17 cellular contexts compared by ENCODE assay signal in the genomic region with DNA sequence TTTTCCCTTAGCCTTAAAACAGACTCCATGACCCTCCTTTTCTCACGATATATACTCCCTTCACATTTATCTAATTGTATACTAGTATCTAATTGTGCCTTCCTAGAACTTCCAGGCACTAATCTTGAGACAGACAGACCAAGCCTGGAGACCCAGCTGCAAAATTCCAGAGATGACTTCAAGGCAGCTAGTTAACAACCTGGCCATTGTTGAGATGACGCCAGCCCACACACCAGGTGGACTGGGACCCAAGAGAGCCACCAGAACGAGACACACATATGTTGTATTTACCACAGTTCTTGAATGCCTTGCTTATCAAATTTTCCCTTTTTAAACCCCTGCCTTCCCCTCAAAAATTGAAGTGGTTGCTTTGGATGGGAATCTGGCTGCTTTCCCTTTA. TPM values are rescaled to one million over a fixed set of nuclear protein-coding genes. Genes with fewer than 3 reads are reported as not detected.
A peak's percentile ranks its signal among the peaks of the same experiment; 100 is the strongest.
DNase-seq lines count a peak whose midpoint lies in the region; TF ChIP-seq lines count a peak whose summit lies in the region.
"Had no signal": no experiment of that assay in that cellular context is flagged by ENCODE, and none has a peak within 500 bp of the region (broad histone marks: within the 10 kb centered on the region; RNA-seq: fewer than 3 reads in every experiment).

No MANE protein-coding gene starts in this region.

- no peak overlapping the region for H3K18ac ChIP-seq in mesendoderm (ENCODE audit: low read length)

- H2BK15ac ChIP-seq in mesendoderm (replicated peaks; ENCODE audit: low read depth): no peak overlapping the region

- no peaks in the 10 kb centered on the region for H3K79me2 ChIP-seq in mesendoderm (ENCODE audit: control insufficient read depth, insufficient read depth, low read length)

- H3K56ac ChIP-seq in mesendoderm (ENCODE audit: low read length): no peak overlapping the region

- no peak overlapping the region for H3K23ac ChIP-seq in mesendoderm (ENCODE audit: low read length)

- WGBS in mesendoderm (ENCODE audit: extremely low coverage, insufficient coverage, low lambda C conversion rate): 100% methylated on average over 1 of the region's 3 CpGs

- no peak overlapping the region for H3K4ac ChIP-seq in mesendoderm (ENCODE audit: low read depth, low read length)

- H3K79me1 ChIP-seq in mesendoderm (ENCODE audit: low read length): no peaks in the 10 kb centered on the region

- DNase-seq in NCI-H2171 treated with DMSO at 0.1 percent for 48 hours (lab: John Stamatoyannopoulos, UW) (peak; percentile 31), NCI-H2171 (lab: John Stamatoyannopoulos, UW) (no peak), RWPE1 (ENCODE audit: low spot score) (no peak), mesendoderm (peak; percentile 32), GDM1 (lab: John Stamatoyannopoulos, UW) (no peak), NCI-H1417 treated with DMSO at 0.1 percent for 48 hours (lab: John Stamatoyannopoulos, UW) (no peak), AG20443 (ENCODE audit: low spot score) (no peak)
- DNase-seq: Calu3; CD4-positive, CD25-positive, alpha-beta regulatory T cell; DMS79; EL; GF-D8; H7; IMR-90; KBM-7 had no signal

- no peak overlapping the region for H3K4me2 ChIP-seq in mesendoderm (ENCODE audit: low read length)
- H3K4me2 ChIP-seq: BLaER1 treated with 17β-estradiol and CSF1 and Interleukin-3, amounts not matched to agents 10 nM and 100 nM had no signal

- H2BK120ac ChIP-seq in mesendoderm (ENCODE audit: low read depth, low read length): no peak overlapping the region

- CTCF ChIA-PET in RWPE1 (lab: Yijun Ruan, JAX): interaction anchor here (0.6 kb wide), 1 partner anchor 85 kb away, joined by 3 read pairs; no protein-coding TSS in a partner anchor

- no peak overlapping the region for H3K9ac ChIP-seq in mesendoderm (ENCODE audit: low read length)
- H3K9ac ChIP-seq: BLaER1 treated with 17β-estradiol and CSF1 and Interleukin-3, amounts not matched to agents 10 nM and 100 nM had no signal

- H3K4me1 ChIP-seq in mesendoderm (ENCODE audit: control insufficient read depth, low read depth, low read length): peaks cover 3% of the 10 kb centered on the region

- no peak for TF ChIP-seq CTCF in RWPE1 (conservative IDR thresholded peaks at IDR 0.05; ENCODE audit: low read depth)

- H3K36me3 ChIP-seq in mesendoderm (ENCODE audit: control insufficient read depth, insufficient read depth, low read length): no peaks in the 10 kb centered on the region

- no peak overlapping the region for H4K5ac ChIP-seq in mesendoderm (ENCODE audit: low read length)

- no peak overlapping the region for H2AK5ac ChIP-seq in mesendoderm (ENCODE audit: low read length)

- H3K27ac ChIP-seq in RWPE1 (peak overlapping the region; percentile 24; the same call in 1 of the 2 replicates), mesendoderm (ENCODE audit: low read depth, low read length) (no peak overlapping the region)
- H3K27ac ChIP-seq: 22Rv1; BLaER1 treated with 17β-estradiol and CSF1 and Interleukin-3, amounts not matched to agents 10 nM and 100 nM had no signal

- no peak overlapping the region for H4K8ac ChIP-seq in mesendoderm (ENCODE audit: low read depth, low read length)

- H3K27me3 ChIP-seq in mesendoderm (ENCODE audit: insufficient read depth, low read length, poor library complexity): no peaks in the 10 kb centered on the region
- H3K27me3 ChIP-seq: BLaER1 treated with 17β-estradiol and CSF1 and Interleukin-3, amounts not matched to agents 10 nM and 100 nM had no signal

- POLR2A ChIA-PET in RWPE1 (lab: Yijun Ruan, JAX; ENCODE audit: low non-redundant PET): no interaction called here

- no peak overlapping the region for H2BK5ac ChIP-seq in mesendoderm (ENCODE audit: low read length)

- no peak overlapping the region for H3K4me3 ChIP-seq in mesendoderm (ENCODE audit: low read length)
- H3K4me3 ChIP-seq: BLaER1 treated with 17β-estradiol and CSF1 and Interleukin-3, amounts not matched to agents 10 nM and 100 nM had no signal

RNA-seq across cellular contexts. Expression of a gene that starts 48.9 kb away (rescaled TPM):
- polyA plus RNA-seq in mesendoderm (2013, experiment 1 of 2): 27.5 TPM
- 27.3 TPM for polyA plus RNA-seq in mesendoderm (2013, experiment 2 of 2)

RNA-seq across cellular contexts. Expression of a gene that starts 49.5 kb away (rescaled TPM):
- 0.15 TPM for polyA plus RNA-seq in mesendoderm (2013, experiment 1 of 2)
- polyA plus RNA-seq in mesendoderm (2013, experiment 2 of 2): 0.15 TPM

RNA-seq across cellular contexts. Expression of a gene that starts 52.3 kb away (rescaled TPM):
- 28.9 TPM for polyA plus RNA-seq in mesendoderm (2013, experiment 1 of 2)
- 28.2 TPM for polyA plus RNA-seq in mesendoderm (2013, experiment 2 of 2)

RNA-seq across cellular contexts. Expression of a gene that starts 52.6 kb away (rescaled TPM):
- polyA plus RNA-seq in mesendoderm (2013, experiment 1 of 2): 65.2 TPM
- 65.8 TPM for polyA plus RNA-seq in mesendoderm (2013, experiment 2 of 2)

Comparison
In these comparisons a context has a peak if more than half of its experiments do, and no peak if none do; other contexts are left out.
1. DNase-seq: peak in NCI-H2171 treated with DMSO at 0.1 percent for 48 hours (single experiment) and mesendoderm (single experiment); none in NCI-H2171 (single experiment), RWPE1 (single experiment), GDM1 (single experiment), NCI-H1417 treated with DMSO at 0.1 percent for 48 hours (single experiment) and AG20443 (single experiment).